In genomic region chr3:100310355-100310965, GRCh38 we compare ENCODE assay signal across 20 cellular contexts.
"Had no signal": no experiment of that assay in that cellular context is flagged by ENCODE, and none has a peak within 500 bp of the region (broad histone marks: within the 10 kb centered on the region; RNA-seq: fewer than 3 reads in every experiment).

No MANE protein-coding gene starts in this region.

- H3K9me3 ChIP-seq: breast epithelium had no signal

- H3K36me3 ChIP-seq: breast epithelium had no signal

- ATAC-seq: activated CD4-positive, CD25-positive, alpha-beta regulatory T cell treated with anti-CD3 and anti-CD28 coated beads, Interleukin-2, amount 50 U/mL, for 24 hours; activated CD8-positive, alpha-beta T cell treated with anti-CD3 and anti-CD28 coated beads for 36 hours; activated naive CD8-positive, alpha-beta T cell treated with anti-CD3 and anti-CD28 coated beads, Interleukin-2, amount 50 U/mL, for 24 hours had no signal

- H3K4me1 ChIP-seq: breast epithelium had no signal

- H3K4me3 ChIP-seq: breast epithelium had no signal

- FAIRE-seq: TTC549 had no signal

- H3K27ac ChIP-seq: breast epithelium had no signal

- H3K27me3 ChIP-seq: breast epithelium had no signal

- DNase-seq: activated CD4-positive, alpha-beta T cell treated with anti-CD3 and anti-CD28 coated beads for 4 hours; activated CD8-positive, alpha-beta memory T cell treated with anti-CD3 and anti-CD28 coated beads, Interleukin-2, amount 50 U/mL, for 4 hours; activated CD8-positive, alpha-beta T cell treated with anti-CD3 and anti-CD28 coated beads for 36 hours; activated naive CD8-positive, alpha-beta T cell treated with anti-CD3 and anti-CD28 coated beads, Interleukin-2, amount 50 U/mL, for 24 hours; anterior cingulate cortex; caudate nucleus; Kasumi-1; KBM-7; NCI-H1105 treated with DMSO at 0.1 percent for 48 hours; NCI-H1436 treated with DMSO at 0.1 percent for 48 hours; NCI-H187; NCI-H2081; NCI-H510A treated with DMSO at 0.1 percent for 48 hours; NCI-H69; SIG-M5; T-helper 2 cell; T1000 had no signal
